Comparison of ENCODE assay signal across 19 cellular contexts in genomic region chr20:59399426-59400099, GRCh38.
"Had no signal": no experiment of that assay in that cellular context is flagged by ENCODE, and none has a peak within 500 bp of the region (broad histone marks: within the 10 kb centered on the region; RNA-seq: fewer than 3 reads in every experiment).

No MANE protein-coding gene starts in this region.

- H3K27ac ChIP-seq: KMS-11, RWPE1 had no signal

- FAIRE-seq: K562 had no signal

- H3K9ac ChIP-seq: KMS-11, SK-N-SH had no signal

- ATAC-seq: K562, Panc1, PC-3 had no signal

- H3K4me2 ChIP-seq: KMS-11, SK-N-SH had no signal

- H3K9me3 ChIP-seq: SK-N-SH had no signal

- H3K9me2 ChIP-seq: SK-N-SH had no signal

- DNase-seq: Kasumi-1; MM.1S; NCI-H1092 treated with DMSO at 0.1 percent for 48 hours; NCI-H1436; NCI-H1694; NCI-H187 treated with DMSO at 0.1 percent for 48 hours; NCI-H2029 treated with DMSO at 0.1 percent for 48 hours; NCI-H524; NCI-H526 treated with DMSO at 0.1 percent for 48 hours; NCI-H748 treated with DMSO at 0.1 percent for 48 hours; NK-92 treated with Interleukin-12 subunit alpha and Interleukin-12 subunit beta, amount 100 ng/mL, for 24 hours; PC-3; SHP77; SK-N-SH; SW 1271 had no signal

- H3K4me3 ChIP-seq: K562 had no signal
